15 cellular contexts compared by ENCODE assay signal in the genomic region with DNA sequence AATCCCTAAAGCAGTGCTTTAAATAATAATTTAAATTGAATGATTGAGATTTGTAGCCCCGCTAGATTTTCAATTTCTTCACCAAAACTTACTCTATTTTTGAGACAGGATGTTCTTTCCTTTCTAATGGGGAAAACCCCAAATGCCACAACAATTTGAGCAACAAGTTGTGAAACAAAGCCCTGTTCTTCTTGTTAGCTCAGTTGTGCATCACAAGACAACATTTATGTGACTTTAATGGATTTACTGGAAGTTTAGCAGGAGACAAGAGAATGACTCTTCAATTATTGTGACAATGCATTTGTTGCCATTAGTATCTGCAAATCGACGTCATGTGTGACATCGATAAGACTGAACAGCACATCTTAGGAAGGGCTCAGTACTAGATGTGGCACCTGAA.
"Had no signal": no experiment of that assay in that cellular context is flagged by ENCODE, and none has a peak within 500 bp of the region (broad histone marks: within the 10 kb centered on the region; RNA-seq: fewer than 3 reads in every experiment).

No MANE protein-coding gene starts in this region.

- H3K27ac ChIP-seq: epithelial cell of prostate, sigmoid colon had no signal

- H3K4me1 ChIP-seq: sigmoid colon had no signal

- H3K9me3 ChIP-seq: sigmoid colon had no signal

- H3K27me3 ChIP-seq: sigmoid colon had no signal

- H3K36me3 ChIP-seq: sigmoid colon had no signal

- ATAC-seq: activated T-helper 17 cell treated with anti-CD3 and anti-CD28 coated beads, Interleukin-2, amount 50 U/mL, for 72 hours; natural killer cell treated with Interleukin-12 subunit alpha and Interleukin-12 subunit beta and Interleukin-15 and Interleukin-18, amount 100 ng/mL, for 72 hours; T-cell had no signal

- DNase-seq: activated B cell treated with CpG ODN at 0.5 μM for 24 hours; activated CD4-positive, alpha-beta T cell treated with anti-CD3 and anti-CD28 coated beads, Interleukin-2, amount 10 ng/mL, durations not matched to agents 7 days and 5 days; activated CD8-positive, alpha-beta memory T cell treated with anti-CD3 and anti-CD28 coated beads for 24 hours; activated naive CD4-positive, alpha-beta T cell treated with anti-CD3 and anti-CD28 coated beads, Interleukin-2, amount 10 ng/mL, durations not matched to agents 7 days and 5 days; effector memory CD4-positive, alpha-beta T cell; foreskin fibroblast; immature natural killer cell; occipital lobe; sigmoid colon; stimulated activated CD4-positive, alpha-beta T cell treated with anti-CD3 and anti-CD28 coated beads, Interleukin-2, amount 100 ng/mL, for 48 hours; stimulated activated naive CD4-positive, alpha-beta T cell treated with Interleukin-2 at 50 U/mL for 16 hours; T-cell had no signal

- H3K4me3 ChIP-seq: sigmoid colon had no signal
